ENCODE assay signal across 10 cellular contexts in the genomic region with DNA sequence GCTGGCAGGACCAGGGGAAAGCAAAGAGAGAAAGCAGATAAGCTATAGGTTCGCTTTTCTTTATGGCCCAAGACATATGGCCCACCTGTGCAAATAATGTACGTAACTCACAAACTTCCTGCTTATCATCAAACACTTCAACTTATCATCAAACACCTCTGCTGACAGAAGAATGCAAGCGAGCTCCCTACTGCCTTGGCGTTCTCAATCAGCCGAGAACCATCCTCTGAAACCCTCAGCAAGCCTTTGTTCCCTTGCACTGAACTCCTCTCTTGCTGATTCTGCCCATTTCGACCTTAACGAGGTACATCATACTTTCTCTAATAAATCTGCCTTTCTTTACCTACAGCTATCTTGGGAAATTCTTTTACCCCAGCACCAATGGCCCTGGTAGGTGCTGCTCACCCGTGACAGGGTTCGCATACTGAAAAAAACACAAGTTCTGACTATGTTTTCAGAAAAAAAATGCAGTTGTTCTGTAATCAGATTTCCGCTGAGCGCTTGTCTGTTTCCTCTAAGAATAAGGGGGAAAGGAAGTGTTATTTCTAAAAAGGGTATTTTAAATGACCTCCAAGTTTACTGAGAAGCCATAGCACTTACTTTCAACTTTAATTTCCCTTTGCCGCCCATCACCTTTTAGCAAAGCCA. TPM values are rescaled to one million over a fixed set of nuclear protein-coding genes. Genes with fewer than 3 reads are reported as not detected.
A peak's percentile ranks its signal among the peaks of the same experiment; 100 is the strongest.
DNase-seq lines count a peak whose midpoint lies in the region; ATAC-seq and TF ChIP-seq lines count a peak whose summit lies in the region.
"Had no signal": no experiment of that assay in that cellular context is flagged by ENCODE, and none has a peak within 500 bp of the region (broad histone marks: within the 10 kb centered on the region; RNA-seq: fewer than 3 reads in every experiment).

No MANE protein-coding gene starts in this region.

- H3K9ac ChIP-seq in neural progenitor cell: no peak overlapping the region

- H3K4me2 ChIP-seq in neural progenitor cell: no peak overlapping the region

- H3K36me3 ChIP-seq in neural progenitor cell: no peaks in the 10 kb centered on the region
- peaks cover 2 to 16% (median 8%) of the 10 kb centered on the region in 4 donors for H3K36me3 ChIP-seq in sigmoid colon
- H3K36me3 ChIP-seq: ovary had no signal

- no peaks in the 10 kb centered on the region for H4K20me1 ChIP-seq in neural progenitor cell (ENCODE audit: low read depth)

- no peaks in the 10 kb centered on the region for H3K27me3 ChIP-seq in neural progenitor cell
- H3K27me3 ChIP-seq in sigmoid colon: no peaks in the 10 kb centered on the region
- H3K27me3 ChIP-seq: ovary had no signal

- H3K4me1 ChIP-seq in neural progenitor cell (peaks cover 4% of the 10 kb centered on the region), sigmoid colon (no peaks in the 10 kb centered on the region)

- DNase-seq in T-helper 17 cell: no peak
- no peak for DNase-seq in endothelial cell (ENCODE audit: low spot score)
- DNase-seq in neural progenitor cell (ENCODE audit: low spot score): no peak
- DNase-seq in sigmoid colon: no peak
- DNase-seq in effector CD4-positive, alpha-beta T cell: no peak
- no peak for DNase-seq in NCI-H1694 (lab: John Stamatoyannopoulos, UW)
- no peak for DNase-seq in NCI-H446 (lab: John Stamatoyannopoulos, UW)
- DNase-seq: hippocampal formation, ovary had no signal

- no peak overlapping the region for H2AFZ ChIP-seq in neural progenitor cell (replicated peaks)

- TF ChIP-seq CTCF in endothelial cell (IDR thresholded peaks at IDR 0.05; ENCODE audit: unreplicated experiment) (no peak), neural progenitor cell (IDR thresholded peaks at IDR 0.05) (no peak), sigmoid colon (IDR thresholded peaks at IDR 0.05) (no peak)

- no peaks in the 10 kb centered on the region for H3K9me3 ChIP-seq in T-helper 17 cell (ENCODE audit: control insufficient read depth, low read length, poor library complexity, severe bottlenecking)
- no peaks in the 10 kb centered on the region for H3K9me3 ChIP-seq in neural progenitor cell (ENCODE audit: low read depth)
- H3K9me3 ChIP-seq in sigmoid colon: no peaks in the 10 kb centered on the region
- H3K9me3 ChIP-seq: ovary had no signal

- H3K27me3 Mint-ChIP-seq in T-helper 17 cell (peaks cover 4% of the 10 kb centered on the region), endothelial cell (ENCODE audit: unreplicated experiment) (peaks cover 3% of the 10 kb centered on the region), neural progenitor cell (ENCODE audit: insufficient read depth, low read depth) (peaks cover 2% of the 10 kb centered on the region)

- TF ChIP-seq EP300 in sigmoid colon (IDR thresholded peaks at IDR 0.05): no peak

- WGBS in sigmoid colon, 2 donors: 32 to 40% methylated on average over 12 of the region's 12 CpGs

- peaks cover 2% of the 10 kb centered on the region for H3K36me3 Mint-ChIP-seq in T-helper 17 cell (ENCODE audit: low read depth)
- peaks cover 11% of the 10 kb centered on the region for H3K36me3 Mint-ChIP-seq in endothelial cell (ENCODE audit: low read depth, unreplicated experiment)
- H3K36me3 Mint-ChIP-seq in neural progenitor cell: peaks cover 3% of the 10 kb centered on the region

- intact Hi-C loops in sigmoid colon (cut with DNase I): no loop called here

- TF ChIP-seq POLR2A in sigmoid colon (IDR thresholded peaks at IDR 0.05): no peak

- H3K27ac ChIP-seq in neural progenitor cell (no peak overlapping the region), sigmoid colon (peak overlapping the region in 2 of 4 donors; percentile 5 to 18)
- H3K27ac ChIP-seq: ovary had no signal

- peak overlapping the region; percentile 53 for H3K4me3 Mint-ChIP-seq in T-helper 17 cell
- H3K4me3 Mint-ChIP-seq in endothelial cell (ENCODE audit: unreplicated experiment): no peak overlapping the region
- peak overlapping the region; percentile 41 for H3K4me3 Mint-ChIP-seq in neural progenitor cell

- H3F3A ChIP-seq in neural progenitor cell (ENCODE audit: low read depth): no peaks in the 10 kb centered on the region

- no peaks in the 10 kb centered on the region for H3K79me2 ChIP-seq in neural progenitor cell (ENCODE audit: low read depth)

- ATAC-seq in GM18498 (IDR thresholded peaks at IDR 0.05; ENCODE audit: unreplicated experiment) (peak; percentile 11), T-helper 17 cell (no peak)

- H3K9me3 Mint-ChIP-seq in endothelial cell (ENCODE audit: unreplicated experiment) (no peaks in the 10 kb centered on the region), neural progenitor cell (no peaks in the 10 kb centered on the region)

- H3K27ac Mint-ChIP-seq in T-helper 17 cell (peak overlapping the region; percentile 77), endothelial cell (ENCODE audit: unreplicated experiment) (peak overlapping the region; percentile 10), neural progenitor cell (no peak overlapping the region)

- peaks cover 28% of the 10 kb centered on the region for H3K4me1 Mint-ChIP-seq in T-helper 17 cell
- H3K4me1 Mint-ChIP-seq in endothelial cell (ENCODE audit: unreplicated experiment): peaks cover 12% of the 10 kb centered on the region
- H3K4me1 Mint-ChIP-seq in neural progenitor cell: peaks cover 4% of the 10 kb centered on the region

- H3K4me3 ChIP-seq in neural progenitor cell: no peak overlapping the region
- no peak overlapping the region for H3K4me3 ChIP-seq in sigmoid colon
- H3K4me3 ChIP-seq: ovary had no signal

RNA-seq across cellular contexts. Expression of a gene that starts 28.3 kb away (rescaled TPM):
- total RNA-seq in T-helper 17 cell: 10 to 100 TPM in 1 of 2 donors, 1 to 10 TPM in 1; 9.1 to 26.4 TPM
- total RNA-seq in endothelial cell (ENCODE audit: unreplicated experiment): 186 TPM
- 13.3 and 17.4 TPM in 2 replicates for total RNA-seq in neural progenitor cell (ENCODE audit: low replicate concordance)
- 100 to 1,000 TPM; 150 to 207 (median 174) TPM for total RNA-seq in sigmoid colon
- polyA plus RNA-seq in sigmoid colon: 100 to 1,000 TPM; 152 to 194 (median 178) TPM

RNA-seq across cellular contexts. Expression of a gene that starts 39.9 kb away (rescaled TPM):
- 10 to 100 TPM; 32.9 to 37.7 TPM for total RNA-seq in T-helper 17 cell
- 23.0 TPM for total RNA-seq in endothelial cell (ENCODE audit: unreplicated experiment)
- total RNA-seq in neural progenitor cell (ENCODE audit: low replicate concordance): 0.59 and 0.94 TPM in 2 replicates
- 1 to 10 TPM; 5.0 to 7.5 (median 6.1) TPM for total RNA-seq in sigmoid colon
- 10 to 100 TPM in 1 of 3 donors, 1 to 10 TPM in 2; 2.3 to 16.2 (median 2.4) TPM for polyA plus RNA-seq in sigmoid colon

RNA-seq across cellular contexts. Expression of a gene that starts 56.7 kb away (rescaled TPM):
- total RNA-seq in T-helper 17 cell (10 to 100 TPM in 1 of 2 donors, 1 to 10 TPM in 1; 9.2 to 14.2 TPM), endothelial cell (ENCODE audit: unreplicated experiment) (58.8 TPM), neural progenitor cell (ENCODE audit: low replicate concordance) (17.2 and 19.5 TPM in 2 replicates), sigmoid colon (10 to 100 TPM; 14.7 to 33.2 (median 24.0) TPM)
- polyA plus RNA-seq in sigmoid colon: 10 to 100 TPM; 12.5 to 18.0 (median 16.1) TPM
